ENCODE assay signal across 8 cellular contexts in the genomic region with DNA sequence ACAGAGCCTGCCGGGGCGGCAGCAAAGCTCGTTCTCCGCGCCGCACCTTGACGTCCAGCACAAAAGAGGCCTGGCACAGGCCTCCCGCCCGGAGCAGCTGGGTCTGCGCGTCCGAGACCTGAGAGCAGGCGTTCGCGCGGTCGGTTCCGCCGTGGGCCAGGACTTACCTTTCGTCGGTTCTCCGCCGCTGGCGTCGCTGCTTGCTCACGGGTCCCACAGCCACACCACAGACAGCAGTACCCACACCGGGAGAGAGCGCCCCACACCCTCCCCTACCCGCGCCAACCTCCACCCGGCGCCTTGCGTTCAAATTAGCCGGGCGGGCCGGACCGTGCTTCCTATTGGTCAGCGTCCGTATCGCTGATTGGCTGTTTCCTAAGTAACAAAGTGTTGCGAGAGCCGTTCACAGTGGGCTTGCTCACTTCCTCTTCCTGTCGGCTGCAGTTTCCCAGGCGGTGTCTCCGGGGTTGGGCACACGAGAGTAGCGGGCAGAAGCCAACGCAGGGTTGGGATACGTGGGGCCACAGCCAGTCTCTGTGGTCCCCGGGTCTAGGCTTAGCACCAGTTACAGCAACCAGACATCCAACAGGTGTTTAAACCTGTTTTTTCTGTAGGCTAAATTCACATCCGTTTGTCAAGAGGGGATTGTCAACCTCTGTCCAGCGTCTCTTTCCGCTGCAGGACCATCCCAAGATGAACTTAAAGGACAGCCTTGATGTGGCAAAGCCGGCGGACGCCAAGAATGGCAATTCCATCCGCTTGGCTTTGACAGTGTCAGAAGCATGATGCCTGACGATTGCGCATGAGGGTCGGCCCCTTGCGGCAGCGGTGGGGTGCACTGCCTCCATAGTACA. TPM values are rescaled to one million over a fixed set of nuclear protein-coding genes. Genes with fewer than 3 reads are reported as not detected.
DNase-seq lines count a peak whose midpoint lies in the region; ATAC-seq and TF ChIP-seq lines count a peak whose summit lies in the region.

A gene (minus strand): TSS at position 313 of the 854 bp plus-strand sequence. CDS start 11,429 bp downstream, outside the sequence.

- intact Hi-C loops in vagina (cut with DNase I): no loop called here

- peak in 1 of 2 donors; percentile 9 for TF ChIP-seq CTCF in right atrium auricular region (IDR thresholded peaks at IDR 0.05)
- peak in 1 of 3 experiments; percentile 25 for TF ChIP-seq CTCF in vagina (IDR thresholded peaks at IDR 0.05)

- H3K27me3 ChIP-seq in right atrium auricular region (no peaks in the 10 kb centered on the region), vagina (no peaks in the 10 kb centered on the region)

- H3K36me3 ChIP-seq in right atrium auricular region (no peaks in the 10 kb centered on the region), vagina (no peaks in the 10 kb centered on the region)

- H3K4me3 ChIP-seq in right atrium auricular region: peak within 1 kb of the TSS; percentile 31 to 56
- peak within 1 kb of the TSS; percentile 54 to 79 for H3K4me3 ChIP-seq in vagina

- DNase-seq in NCI-H187 treated with DMSO at 0.1 percent for 48 hours (lab: John Stamatoyannopoulos, UW) (peak; percentile 86), T-helper 2 cell (peak; percentile 71 to 97 (median 80)), right atrium auricular region (ENCODE audit: low spot score) (peak; percentile 92), pulmonary artery endothelial cell (ENCODE audit: low read depth, low spot score) (peak; percentile 90), vagina (ENCODE audit: extremely low spot score in 2 of 2) (peak in 1 of 2 donors; percentile 93)

- peak within 1 kb of the TSS; percentile 12 for H3K27ac ChIP-seq in angular gyrus (ENCODE audit: low read depth, low read length)
- peak within 1 kb of the TSS; percentile 46 to 73 for H3K27ac ChIP-seq in right atrium auricular region
- H3K27ac ChIP-seq in vagina: peak within 1 kb of the TSS; percentile 52

- TF ChIP-seq POLR2A in vagina (IDR thresholded peaks at IDR 0.05): peak in 1 of 2 donors; percentile 52

- peak; percentile 92 for ATAC-seq in GM18498 (IDR thresholded peaks at IDR 0.05; ENCODE audit: unreplicated experiment)
- ATAC-seq in HG02885 (IDR thresholded peaks at IDR 0.05; ENCODE audit: poor library complexity, unreplicated experiment): peak; percentile 89

- peaks cover 0 to 10% of the 10 kb centered on the region in 2 donors for H3K4me1 ChIP-seq in right atrium auricular region
- H3K4me1 ChIP-seq in vagina: peaks cover 9% of the 10 kb centered on the region

- H3K9me3 ChIP-seq in right atrium auricular region (no peaks in the 10 kb centered on the region), vagina (no peaks in the 10 kb centered on the region)

RNA-seq across cellular contexts. Expression of the gene that starts here (rescaled TPM):
- total RNA-seq in right atrium auricular region: under 1 TPM; 0.12 to 0.44 TPM
- total RNA-seq in pulmonary artery endothelial cell: 3.4 and 6.5 TPM in 2 replicates
- total RNA-seq in vagina: 0.74 TPM

Comparison
In these comparisons a context has a peak if more than half of its experiments do, and no peak if none do; other contexts are left out.
1. Peak in DNase-seq, H3K4me3 ChIP-seq and H3K27ac ChIP-seq in right atrium auricular region; RNA of the gene not detected or under 1 TPM.